10 cellular contexts compared by ENCODE assay signal in genomic region chr3:38022887-38023709, GRCh38. TPM values are rescaled to one million over a fixed set of nuclear protein-coding genes. Genes with fewer than 3 reads are reported as not detected.
DNase-seq lines count a peak whose midpoint lies in the region; ATAC-seq and TF ChIP-seq lines count a peak whose summit lies in the region.
"Had no signal": no experiment of that assay in that cellular context is flagged by ENCODE, and none has a peak within 500 bp of the region (broad histone marks: within the 10 kb centered on the region; RNA-seq: fewer than 3 reads in every experiment).

No MANE protein-coding gene starts in this region.

- no peak for TF ChIP-seq CTCF in body of pancreas (IDR thresholded peaks at IDR 0.05)
- TF ChIP-seq CTCF in mucosa of descending colon (IDR thresholded peaks at IDR 0.05), result no peak
- no peak for TF ChIP-seq CTCF in transverse colon (IDR thresholded peaks at IDR 0.05)

- TF ChIP-seq POLR2A in body of pancreas (IDR thresholded peaks at IDR 0.05) (no peak), transverse colon (IDR thresholded peaks at IDR 0.05) (no peak)

- H3K9me3 ChIP-seq in body of pancreas (no peaks in the 10 kb centered on the region), mucosa of descending colon (no peaks in the 10 kb centered on the region), transverse colon (no peaks in the 10 kb centered on the region)

- 75 to 80% methylated on average over 6 of the region's 6 CpGs for WGBS in body of pancreas, 2 donors
- 90% methylated on average over 2 to 6 of the region's 6 CpGs for WGBS in transverse colon (ENCODE audit: low coverage in 1 of 2), 2 donors

- intact Hi-C loops in cardiac septum (cut with DNase I), result no loop called here
- intact Hi-C loops in left cardiac atrium (cut with DNase I), result no loop called here
- intact Hi-C loops in body of pancreas (cut with DNase I), result no loop called here
- intact Hi-C loops in mucosa of descending colon (cut with DNase I, micrococcal nuclease), result no loop called here
- intact Hi-C loops in transverse colon (cut with DNase I; ENCODE audit: low total_unique reads), result no loop called here

- H3K4me1 ChIP-seq in body of pancreas (peaks cover 27% of the 10 kb centered on the region), mucosa of descending colon (ENCODE audit: low read depth) (peaks cover 35% of the 10 kb centered on the region), transverse colon (peaks cover 0 to 32% (median 16%) of the 10 kb centered on the region in 4 donors)

- no peak for ATAC-seq in left cardiac atrium
- no peak for ATAC-seq in body of pancreas
- no peak for ATAC-seq in mucosa of descending colon

- H3K27ac ChIP-seq in body of pancreas, result peak overlapping the region; percentile 83 to 94 (median 88)
- peak overlapping the region; percentile 89 to 93 (median 92) for H3K27ac ChIP-seq in transverse colon
- H3K27ac ChIP-seq: SK-N-MC had no signal

- in situ Hi-C loops in transverse colon (cut with MboI; ENCODE audit: low pct_ligation_motif_present in 1 of 4, low pct_unique_long_range_greater_than_20kb in 1 of 4, low sequenced_read_pairs in 3 of 4), result no loop called here

- H3K27me3 ChIP-seq in body of pancreas (no peaks in the 10 kb centered on the region), transverse colon (no peaks in the 10 kb centered on the region)

- no peak for TF ChIP-seq EP300 in transverse colon (IDR thresholded peaks at IDR 0.05; ENCODE audit: low read depth)

- no peaks in the 10 kb centered on the region for H3K36me3 ChIP-seq in body of pancreas (replicated peaks in 1 of 2; ENCODE audit: insufficient read depth in 1 of 2, low read depth in 2 of 2)
- no peaks in the 10 kb centered on the region for H3K36me3 ChIP-seq in mucosa of descending colon (ENCODE audit: low read depth)
- peaks cover 0 to 4% (median 0%) of the 10 kb centered on the region in 4 donors for H3K36me3 ChIP-seq in transverse colon

- DNase-seq in cardiac septum (ENCODE audit: low spot score), result peak; percentile 59
- DNase-seq in left cardiac atrium, result no peak
- peak in 2 of 4 donors; percentile 11 to 14 for DNase-seq in body of pancreas
- peak in 2 of 3 donors; percentile 12 to 34 for DNase-seq in mucosa of descending colon
- peak; percentile 10 for DNase-seq in transverse colon
- DNase-seq in NCI-H2081 (lab: John Stamatoyannopoulos, UW), result no peak
- DNase-seq in NCI-H1436 treated with DMSO at 0.1 percent for 48 hours (lab: John Stamatoyannopoulos, UW), result no peak
- DNase-seq in globus pallidus (ENCODE audit: low spot score), result no peak
- DNase-seq: NCI-H1092 treated with DMSO at 0.1 percent for 48 hours had no signal

- no peak overlapping the region for H3K4me3 ChIP-seq in body of pancreas
- peak overlapping the region; percentile 38 for H3K4me3 ChIP-seq in mucosa of descending colon
- H3K4me3 ChIP-seq in transverse colon, result peak overlapping the region in 3 of 4 donors; percentile 55 to 66 (median 61)

RNA-seq across cellular contexts. Expression of gene PLCD1, which starts 6.3 kb away (rescaled TPM):
- total RNA-seq in cardiac septum (10.1 TPM), left cardiac atrium (10 to 100 TPM; 10.8 to 12.3 TPM), body of pancreas (10 to 100 TPM in 1 of 2 donors, 1 to 10 TPM in 1; 7.9 to 12.2 TPM), mucosa of descending colon (100 to 1,000 TPM in 1 of 3 donors, 10 to 100 TPM in 2; 38.2 to 113 (median 66.5) TPM), transverse colon (100 to 1,000 TPM in 2 of 4 donors, 10 to 100 TPM in 2; 21.1 to 126 (median 91.4) TPM)

RNA-seq across cellular contexts. Expression of gene DLEC1, which starts 15.9 kb away (rescaled TPM):
- total RNA-seq in cardiac septum, result 0.22 TPM
- total RNA-seq in left cardiac atrium, result under 1 TPM; 0.29 to 0.82 TPM
- 1 to 10 TPM in 1 of 2 donors, under 1 TPM in 1; 0.78 to 1.3 TPM for total RNA-seq in body of pancreas
- 1 to 10 TPM in 2 of 3 donors, under 1 TPM in 1; 0.73 to 1.7 (median 1.5) TPM for total RNA-seq in mucosa of descending colon
- total RNA-seq in transverse colon, result 1 to 10 TPM in 2 of 4 donors, under 1 TPM in 2; 0.20 to 4.1 (median 1.4) TPM

RNA-seq across cellular contexts. Expression of gene VILL, which starts 32.5 kb away (rescaled TPM):
- total RNA-seq in cardiac septum, result 2.6 TPM
- total RNA-seq in left cardiac atrium, result 1 to 10 TPM; 6.1 to 6.2 TPM
- total RNA-seq in body of pancreas, result 10 to 100 TPM in 1 of 2 donors, 1 to 10 TPM in 1; 3.6 to 10.4 TPM
- 100 to 1,000 TPM in 2 of 3 donors, 10 to 100 TPM in 1; 69.7 to 197 (median 150) TPM for total RNA-seq in mucosa of descending colon
- 100 to 1,000 TPM; 112 to 214 (median 172) TPM for total RNA-seq in transverse colon

Comparison
In these comparisons a context has a peak if more than half of its experiments do, and no peak if none do; other contexts are left out.
1. DNase-seq: peak in cardiac septum (single experiment), mucosa of descending colon (2 of 3) and transverse colon (single experiment); none in left cardiac atrium (single experiment), NCI-H2081 (0 of 2), NCI-H1436 treated with DMSO at 0.1 percent for 48 hours (single experiment) and globus pallidus (single experiment).
2. H3K4me3 ChIP-seq: peak in mucosa of descending colon (single experiment) and transverse colon (3 of 4); none in body of pancreas (0 of 2).
3. RNA of gene VILL, which starts 32.5 kb away (total RNA-seq): 112 to 214 TPM in transverse colon and 69.7 to 197 TPM in mucosa of descending colon; 3.6 to 10.4 TPM in body of pancreas, 6.1 to 6.2 TPM in left cardiac atrium and 2.6 TPM in cardiac septum (single experiment); every median in the first group is over 4 times any median in the second.